Comparison of ENCODE assay signal across 1 cellular context in the genomic region with DNA sequence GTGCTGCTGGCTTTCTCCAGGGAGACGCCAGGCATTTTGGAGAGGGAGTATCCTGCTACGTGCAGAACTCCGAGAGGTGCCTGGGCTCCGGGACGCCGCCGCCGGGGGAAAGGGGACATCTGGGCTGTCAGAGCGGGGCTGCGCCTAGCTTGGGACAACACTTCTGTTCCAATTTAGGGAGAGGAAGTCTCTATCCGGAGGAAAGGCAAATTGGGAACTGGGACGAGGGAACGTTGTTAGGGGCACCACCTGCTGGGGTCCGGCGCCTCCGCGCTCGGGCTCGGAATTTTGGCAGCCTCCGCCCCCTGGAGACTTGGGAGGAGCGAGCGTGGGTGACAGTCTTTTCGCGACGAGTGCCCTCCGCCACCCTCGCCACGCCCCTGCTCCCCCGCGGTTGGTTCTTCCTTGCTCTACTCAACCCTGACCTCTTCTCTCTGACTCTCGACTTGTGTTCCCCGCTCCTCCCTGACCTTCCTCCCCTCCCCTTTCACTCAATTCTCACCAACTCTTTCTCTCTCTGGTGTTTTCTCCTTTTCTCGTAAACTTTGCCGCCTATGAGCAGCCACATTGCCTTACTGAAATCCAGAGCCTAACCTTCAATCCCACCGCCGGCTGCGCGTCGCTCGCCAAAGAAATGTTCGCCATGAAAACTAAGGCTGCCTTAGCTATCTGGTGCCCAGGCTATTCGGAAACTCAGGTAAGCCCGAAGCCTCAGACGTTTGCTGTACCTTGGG.
TF ChIP-seq lines count a peak whose summit lies in the region.

No MANE protein-coding gene starts in this region.

TF ChIP-seq in K562, 482 proteins besides CTCF, POLR2A, EP300 and RAD21 (continued from another document and continues in another):
- TF ChIP-seq, protein P1, sequence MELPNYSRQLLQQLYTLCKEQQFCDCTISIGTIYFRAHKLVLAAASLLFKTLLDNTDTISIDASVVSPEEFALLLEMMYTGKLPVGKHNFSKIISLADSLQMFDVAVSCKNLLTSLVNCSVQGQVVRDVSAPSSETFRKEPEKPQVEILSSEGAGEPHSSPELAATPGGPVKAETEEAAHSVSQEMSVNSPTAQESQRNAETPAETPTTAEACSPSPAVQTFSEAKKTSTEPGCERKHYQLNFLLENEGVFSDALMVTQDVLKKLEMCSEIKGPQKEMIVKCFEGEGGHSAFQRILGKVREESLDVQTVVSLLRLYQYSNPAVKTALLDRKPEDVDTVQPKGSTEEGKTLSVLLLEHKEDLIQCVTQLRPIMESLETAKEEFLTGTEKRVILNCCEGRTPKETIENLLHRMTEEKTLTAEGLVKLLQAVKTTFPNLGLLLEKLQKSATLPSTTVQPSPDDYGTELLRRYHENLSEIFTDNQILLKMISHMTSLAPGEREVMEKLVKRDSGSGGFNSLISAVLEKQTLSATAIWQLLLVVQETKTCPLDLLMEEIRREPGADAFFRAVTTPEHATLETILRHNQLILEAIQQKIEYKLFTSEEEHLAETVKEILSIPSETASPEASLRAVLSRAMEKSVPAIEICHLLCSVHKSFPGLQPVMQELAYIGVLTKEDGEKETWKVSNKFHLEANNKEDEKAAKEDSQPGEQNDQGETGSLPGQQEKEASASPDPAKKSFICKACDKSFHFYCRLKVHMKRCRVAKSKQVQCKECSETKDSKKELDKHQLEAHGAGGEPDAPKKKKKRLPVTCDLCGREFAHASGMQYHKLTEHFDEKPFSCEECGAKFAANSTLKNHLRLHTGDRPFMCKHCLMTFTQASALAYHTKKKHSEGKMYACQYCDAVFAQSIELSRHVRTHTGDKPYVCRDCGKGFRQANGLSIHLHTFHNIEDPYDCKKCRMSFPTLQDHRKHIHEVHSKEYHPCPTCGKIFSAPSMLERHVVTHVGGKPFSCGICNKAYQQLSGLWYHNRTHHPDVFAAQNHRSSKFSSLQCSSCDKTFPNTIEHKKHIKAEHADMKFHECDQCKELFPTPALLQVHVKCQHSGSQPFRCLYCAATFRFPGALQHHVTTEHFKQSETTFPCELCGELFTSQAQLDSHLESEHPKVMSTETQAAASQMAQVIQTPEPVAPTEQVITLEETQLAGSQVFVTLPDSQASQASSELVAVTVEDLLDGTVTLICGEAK (IDR thresholded peaks at IDR 0.05) = 0 out of 2 replicates have a peak, but pooled peaks have one; percentile 30
- TF ChIP-seq, protein P1 (CRISPR knock-in tag; IDR thresholded peaks at IDR 0.05) = no peak
- TF ChIP-seq, protein P2, sequence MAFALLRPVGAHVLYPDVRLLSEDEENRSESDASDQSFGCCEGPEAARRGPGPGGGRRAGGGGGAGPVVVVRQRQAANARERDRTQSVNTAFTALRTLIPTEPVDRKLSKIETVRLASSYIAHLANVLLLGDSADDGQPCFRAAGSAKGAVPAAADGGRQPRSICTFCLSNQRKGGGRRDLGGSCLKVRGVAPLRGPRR (CRISPR knock-in tag; IDR thresholded peaks at IDR 0.05) = no peak
- TF ChIP-seq, protein P3, sequence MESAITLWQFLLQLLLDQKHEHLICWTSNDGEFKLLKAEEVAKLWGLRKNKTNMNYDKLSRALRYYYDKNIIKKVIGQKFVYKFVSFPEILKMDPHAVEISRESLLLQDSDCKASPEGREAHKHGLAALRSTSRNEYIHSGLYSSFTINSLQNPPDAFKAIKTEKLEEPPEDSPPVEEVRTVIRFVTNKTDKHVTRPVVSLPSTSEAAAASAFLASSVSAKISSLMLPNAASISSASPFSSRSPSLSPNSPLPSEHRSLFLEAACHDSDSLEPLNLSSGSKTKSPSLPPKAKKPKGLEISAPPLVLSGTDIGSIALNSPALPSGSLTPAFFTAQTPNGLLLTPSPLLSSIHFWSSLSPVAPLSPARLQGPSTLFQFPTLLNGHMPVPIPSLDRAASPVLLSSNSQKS (CRISPR knock-in tag; IDR thresholded peaks at IDR 0.05) = no peak
- TF ChIP-seq ZNF134 (CRISPR knock-in tag; conservative IDR thresholded peaks at IDR 0.05) (no peak), NR2C1 (IDR thresholded peaks at IDR 0.05) (no peak), NR2C1 (tag; IDR thresholded peaks at IDR 0.05) (0 out of 2 replicates have a peak, but pooled peaks have one; percentile 29), STAT5A (IDR thresholded peaks at IDR 0.05; ENCODE audit: borderline replicate concordance, low read length) (no peak), ZNF77 (CRISPR knock-in tag; IDR thresholded peaks at IDR 0.05) (no peak), MCM7 (IDR thresholded peaks at IDR 0.05) (no peak), ATF7 (IDR thresholded peaks at IDR 0.05) (peak; percentile 73), SMARCA4 (IDR thresholded peaks at IDR 0.05) (no peak; the same call in none of the 2 replicates), ZC3H8 (IDR thresholded peaks at IDR 0.05) (no peak), NRF1 (conservative IDR thresholded peaks at IDR 0.05 in 1 of 2, IDR thresholded peaks at IDR 0.05 in 1 of 2) (peak; percentile 33 to 35; a peak in 2 of 4 replicates), RAD51 (IDR thresholded peaks at IDR 0.05; ENCODE audit: borderline replicate concordance, low read depth) (no peak)
- TF ChIP-seq, protein P4, sequence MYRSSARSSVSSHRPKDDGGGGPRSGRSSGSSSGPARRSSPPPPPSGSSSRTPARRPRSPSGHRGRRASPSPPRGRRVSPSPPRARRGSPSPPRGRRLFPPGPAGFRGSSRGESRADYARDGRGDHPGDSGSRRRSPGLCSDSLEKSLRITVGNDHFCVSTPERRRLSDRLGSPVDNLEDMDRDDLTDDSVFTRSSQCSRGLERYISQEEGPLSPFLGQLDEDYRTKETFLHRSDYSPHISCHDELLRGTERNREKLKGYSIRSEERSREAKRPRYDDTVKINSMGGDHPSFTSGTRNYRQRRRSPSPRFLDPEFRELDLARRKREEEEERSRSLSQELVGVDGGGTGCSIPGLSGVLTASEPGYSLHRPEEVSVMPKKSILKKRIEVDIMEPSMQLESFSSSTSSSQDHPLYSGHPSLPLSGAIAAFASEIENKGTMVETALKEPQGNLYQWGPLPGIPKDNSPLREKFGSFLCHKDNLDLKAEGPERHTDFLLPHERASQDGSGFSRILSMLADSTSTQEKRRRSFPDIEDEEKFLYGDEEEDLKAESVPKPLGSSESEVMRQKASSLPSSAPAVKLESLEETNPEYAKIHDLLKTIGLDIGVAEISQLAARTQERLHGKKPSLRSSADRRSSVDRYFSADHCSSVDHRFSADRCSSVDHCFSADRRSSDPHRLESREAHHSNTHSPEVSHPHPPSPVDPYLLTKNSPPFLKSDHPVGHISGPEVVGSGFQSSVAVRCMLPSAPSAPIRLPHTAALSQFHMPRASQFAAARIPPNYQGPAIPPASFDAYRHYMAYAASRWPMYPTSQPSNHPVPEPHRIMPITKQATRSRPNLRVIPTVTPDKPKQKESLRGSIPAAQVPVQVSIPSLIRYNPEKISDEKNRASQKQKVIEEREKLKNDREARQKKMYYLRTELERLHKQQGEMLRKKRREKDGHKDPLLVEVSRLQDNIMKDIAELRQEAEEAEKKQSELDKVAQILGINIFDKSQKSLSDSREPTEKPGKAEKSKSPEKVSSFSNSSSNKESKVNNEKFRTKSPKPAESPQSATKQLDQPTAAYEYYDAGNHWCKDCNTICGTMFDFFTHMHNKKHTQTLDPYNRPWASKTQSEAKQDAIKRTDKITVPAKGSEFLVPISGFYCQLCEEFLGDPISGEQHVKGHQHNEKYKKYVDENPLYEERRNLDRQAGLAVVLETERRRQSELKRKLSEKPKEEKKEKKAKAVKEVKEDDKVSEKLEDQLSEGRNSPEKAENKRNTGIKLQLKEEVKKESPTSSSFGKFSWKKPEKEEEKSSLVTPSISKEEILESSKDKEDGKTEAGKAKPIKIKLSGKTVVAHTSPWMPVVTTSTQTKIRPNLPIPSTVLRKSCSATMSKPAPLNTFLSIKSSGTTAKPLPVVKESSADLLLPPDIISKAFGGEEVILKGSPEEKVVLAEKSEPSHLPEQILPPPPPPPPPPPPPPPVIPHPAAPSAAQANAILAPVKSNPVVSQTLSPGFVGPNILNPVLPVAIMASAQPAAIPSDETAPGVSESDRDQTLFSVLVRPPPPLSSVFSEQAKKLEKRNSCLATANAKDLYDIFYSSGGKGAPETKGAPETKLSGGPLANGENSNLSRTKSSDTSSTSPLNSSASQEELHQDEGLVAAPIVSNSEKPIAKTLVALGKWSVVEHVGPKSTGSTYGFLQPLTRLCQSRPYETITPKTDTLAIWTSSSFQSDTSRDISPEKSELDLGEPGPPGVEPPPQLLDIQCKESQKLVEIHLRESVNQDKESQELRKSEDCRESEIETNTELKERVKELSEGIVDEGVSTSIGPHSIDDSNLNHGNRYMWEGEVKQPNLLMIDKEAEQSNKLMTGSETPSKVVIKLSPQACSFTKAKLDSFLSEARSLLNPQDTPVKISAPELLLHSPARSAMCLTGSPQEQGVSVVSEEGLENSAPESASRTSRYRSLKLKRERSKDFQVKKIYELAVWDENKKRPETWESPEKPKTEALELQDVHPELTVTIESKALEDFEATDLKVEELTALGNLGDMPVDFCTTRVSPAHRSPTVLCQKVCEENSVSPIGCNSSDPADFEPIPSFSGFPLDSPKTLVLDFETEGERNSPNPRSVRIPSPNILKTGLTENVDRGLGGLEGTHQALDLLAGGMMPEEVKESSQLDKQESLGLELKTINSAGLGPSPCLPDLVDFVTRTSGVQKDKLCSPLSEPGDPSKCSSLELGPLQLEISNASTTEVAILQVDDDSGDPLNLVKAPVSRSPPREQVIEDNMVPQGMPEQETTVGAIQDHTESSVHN (IDR thresholded peaks at IDR 0.05; ENCODE audit: borderline replicate concordance in 1 of 2, low read depth in 1 of 2) = no peak
- TF ChIP-seq, protein P5, sequence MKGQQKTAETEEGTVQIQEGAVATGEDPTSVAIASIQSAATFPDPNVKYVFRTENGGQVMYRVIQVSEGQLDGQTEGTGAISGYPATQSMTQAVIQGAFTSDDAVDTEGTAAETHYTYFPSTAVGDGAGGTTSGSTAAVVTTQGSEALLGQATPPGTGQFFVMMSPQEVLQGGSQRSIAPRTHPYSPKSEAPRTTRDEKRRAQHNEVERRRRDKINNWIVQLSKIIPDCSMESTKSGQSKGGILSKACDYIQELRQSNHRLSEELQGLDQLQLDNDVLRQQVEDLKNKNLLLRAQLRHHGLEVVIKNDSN (CRISPR knock-in tag; IDR thresholded peaks at IDR 0.05) = no peak
- TF ChIP-seq, protein P6, sequence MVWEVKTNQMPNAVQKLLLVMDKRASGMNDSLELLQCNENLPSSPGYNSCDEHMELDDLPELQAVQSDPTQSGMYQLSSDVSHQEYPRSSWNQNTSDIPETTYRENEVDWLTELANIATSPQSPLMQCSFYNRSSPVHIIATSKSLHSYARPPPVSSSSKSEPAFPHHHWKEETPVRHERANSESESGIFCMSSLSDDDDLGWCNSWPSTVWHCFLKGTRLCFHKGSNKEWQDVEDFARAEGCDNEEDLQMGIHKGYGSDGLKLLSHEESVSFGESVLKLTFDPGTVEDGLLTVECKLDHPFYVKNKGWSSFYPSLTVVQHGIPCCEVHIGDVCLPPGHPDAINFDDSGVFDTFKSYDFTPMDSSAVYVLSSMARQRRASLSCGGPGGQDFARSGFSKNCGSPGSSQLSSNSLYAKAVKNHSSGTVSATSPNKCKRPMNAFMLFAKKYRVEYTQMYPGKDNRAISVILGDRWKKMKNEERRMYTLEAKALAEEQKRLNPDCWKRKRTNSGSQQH (CRISPR knock-in tag; IDR thresholded peaks at IDR 0.05) = 0 out of 2 replicates have a peak, but pooled peaks have one; percentile 54
- TF ChIP-seq, protein P7, sequence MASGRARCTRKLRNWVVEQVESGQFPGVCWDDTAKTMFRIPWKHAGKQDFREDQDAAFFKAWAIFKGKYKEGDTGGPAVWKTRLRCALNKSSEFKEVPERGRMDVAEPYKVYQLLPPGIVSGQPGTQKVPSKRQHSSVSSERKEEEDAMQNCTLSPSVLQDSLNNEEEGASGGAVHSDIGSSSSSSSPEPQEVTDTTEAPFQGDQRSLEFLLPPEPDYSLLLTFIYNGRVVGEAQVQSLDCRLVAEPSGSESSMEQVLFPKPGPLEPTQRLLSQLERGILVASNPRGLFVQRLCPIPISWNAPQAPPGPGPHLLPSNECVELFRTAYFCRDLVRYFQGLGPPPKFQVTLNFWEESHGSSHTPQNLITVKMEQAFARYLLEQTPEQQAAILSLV (tag; IDR thresholded peaks at IDR 0.05) = no peak
